ENCODE assay signal across 34 cellular contexts in the genomic region with DNA sequence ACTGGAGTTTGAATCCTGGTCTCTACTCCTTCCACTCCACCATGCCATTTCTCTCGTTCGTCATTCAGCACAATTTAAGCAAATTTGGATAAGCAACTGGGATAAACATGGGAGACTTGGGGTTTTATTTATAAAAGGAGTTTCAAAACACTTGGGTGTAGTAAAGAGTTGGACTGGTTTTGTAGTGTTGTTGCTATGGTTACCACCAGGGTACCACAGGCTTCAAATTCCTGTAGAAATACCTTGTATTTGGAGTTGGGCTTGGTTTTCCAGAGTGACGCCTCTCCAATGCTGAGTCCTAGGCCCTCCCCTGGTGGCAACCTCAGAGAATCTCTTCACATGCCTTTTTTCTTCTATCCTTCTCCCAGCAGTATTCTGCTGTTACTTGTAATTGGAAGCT. TPM values are rescaled to one million over a fixed set of nuclear protein-coding genes. Genes with fewer than 3 reads are reported as not detected.
"Had no signal": no experiment of that assay in that cellular context is flagged by ENCODE, and none has a peak within 500 bp of the region (broad histone marks: within the 10 kb centered on the region; RNA-seq: fewer than 3 reads in every experiment).

No MANE protein-coding gene starts in this region.

- H3K4me2 ChIP-seq: neural progenitor cell, smooth muscle cell had no signal

- H3K79me2 ChIP-seq: parathyroid adenoma had no signal

- DNase-seq: natural killer cell; occipital lobe; ovary; posterior cingulate gyrus; psoas muscle; right cardiac atrium; spleen; stimulated activated CD4-positive, alpha-beta T cell treated with anti-CD3 and anti-CD28 coated beads, Interleukin-12 subunit alpha, Interleukin-12 subunit beta, amount 100 ng/mL, for 4 hours; stimulated activated CD4-positive, alpha-beta T cell treated with anti-CD3 and anti-CD28 coated beads, Interleukin-1b, Interleukin-23, amount 100 ng/mL, for 48 hours; stimulated activated CD4-positive, alpha-beta T cell treated with anti-CD3 and anti-CD28 coated beads, Interleukin-4, amount 100 ng/mL, for 1 hour; stimulated activated CD4-positive, alpha-beta T cell treated with anti-CD3 and anti-CD28 coated beads, Interleukin-4, amount 100 ng/mL, for 4 hours; stimulated activated CD8-positive, alpha-beta memory T cell treated with anti-CD3 and anti-CD28 coated beads, Interleukin-4, amount 100 ng/mL, for 48 hours; stimulated activated naive CD4-positive, alpha-beta T cell; stimulated activated naive CD8-positive, alpha-beta T cell treated with anti-CD3 and anti-CD28 coated beads, Interleukin-15, amount 100 ng/mL, for 72 hours; stimulated activated naive CD8-positive, alpha-beta T cell treated with anti-CD3 and anti-CD28 coated beads, Interleukin-15, Interleukin-2, amounts not matched to agents 100 U/mL and 50 U/mL, for 24 hours; substantia nigra; testis; tibial artery; transverse colon; upper lobe of right lung; uterus had no signal

- H3K36me3 ChIP-seq: neural progenitor cell, ovary, spleen, suprapubic skin, tibial artery, transverse colon, upper lobe of right lung, uterus had no signal

- H3K9me3 Mint-ChIP-seq: nephron, neural progenitor cell, type B pancreatic cell had no signal

- H3K4me1 ChIP-seq: neural progenitor cell, parathyroid adenoma, psoas muscle, spleen, suprapubic skin, testis, tibial artery, transverse colon, upper lobe of right lung, uterus had no signal

- H3K36me3 Mint-ChIP-seq: natural killer cell; neural progenitor cell; stimulated activated memory B cell treated with anti-CD40 and anti-IgM and Interleukin-4, amounts not matched to agents 10 μg/mL and 1 μg/mL and 100 μg/mL, for 72 hours; type B pancreatic cell had no signal

- ATAC-seq: natural killer cell; psoas muscle; right cardiac atrium; sciatic nerve; stimulated activated memory B cell treated with anti-CD40 and anti-IgM and Interleukin-4, amounts not matched to agents 10 μg/mL and 1 μg/mL and 100 μg/mL, for 72 hours; stimulated activated naive CD8-positive, alpha-beta T cell treated with anti-CD3 and anti-CD28 coated beads, Interleukin-15, amount 100 ng/mL, for 72 hours; stimulated activated naive CD8-positive, alpha-beta T cell treated with anti-CD3 and anti-CD28 coated beads, Interleukin-15, Interleukin-2, amounts not matched to agents 100 U/mL and 50 U/mL, for 24 hours; upper lobe of right lung had no signal

- H3K9ac ChIP-seq: neural progenitor cell, parathyroid adenoma had no signal

- H3K27ac ChIP-seq: neural progenitor cell, ovary, parathyroid adenoma, psoas muscle, skin epidermis, spleen, suprapubic skin, testis, tibial artery, transverse colon, upper lobe of right lung, uterus had no signal

- H3K27me3 Mint-ChIP-seq: stimulated activated memory B cell treated with anti-CD40 and anti-IgM and Interleukin-4, amounts not matched to agents 10 μg/mL and 1 μg/mL and 100 μg/mL, for 72 hours had no signal

- H3K27ac Mint-ChIP-seq: natural killer cell; nephron; neural progenitor cell; progenitor cell of endocrine pancreas; stimulated activated memory B cell treated with anti-CD40 and anti-IgM and Interleukin-4, amounts not matched to agents 10 μg/mL and 1 μg/mL and 100 μg/mL, for 72 hours; stimulated activated naive CD8-positive, alpha-beta T cell treated with anti-CD3 and anti-CD28 coated beads, Interleukin-15, amount 100 ng/mL, for 72 hours; type B pancreatic cell had no signal

- H2AFZ ChIP-seq: parathyroid adenoma had no signal

- H3K27me3 ChIP-seq: ovary, testis, transverse colon, upper lobe of right lung, uterus had no signal

- H3K4me3 Mint-ChIP-seq: natural killer cell; nephron; neural progenitor cell; stimulated activated memory B cell treated with anti-CD40 and anti-IgM and Interleukin-4, amounts not matched to agents 10 μg/mL and 1 μg/mL and 100 μg/mL, for 72 hours; stimulated activated naive CD8-positive, alpha-beta T cell treated with anti-CD3 and anti-CD28 coated beads, Interleukin-15, amount 100 ng/mL, for 72 hours; type B pancreatic cell had no signal

- H3K4me3 ChIP-seq: neural progenitor cell, ovary, psoas muscle, skin epidermis, smooth muscle cell, spleen, suprapubic skin, testis, tibial artery, transverse colon, upper lobe of right lung, uterus had no signal

- H3K4me1 Mint-ChIP-seq: natural killer cell; nephron; stimulated activated memory B cell treated with anti-CD40 and anti-IgM and Interleukin-4, amounts not matched to agents 10 μg/mL and 1 μg/mL and 100 μg/mL, for 72 hours; stimulated activated naive CD8-positive, alpha-beta T cell treated with anti-CD3 and anti-CD28 coated beads, Interleukin-15, amount 100 ng/mL, for 72 hours had no signal

- H3K9me3 ChIP-seq: ovary, psoas muscle, spleen, suprapubic skin, testis, tibial artery, transverse colon, upper lobe of right lung, uterus had no signal

RNA-seq across cellular contexts. Expression of a gene that starts 27.9 kb away (rescaled TPM):
- total RNA-seq: natural killer cell, occipital lobe, osteoblast, ovary, progenitor cell of endocrine pancreas, psoas muscle, renal cortical epithelial cell, sciatic nerve, spleen, suprapubic skin, upper lobe of right lung, uterus had no signal
- polyA plus RNA-seq: neural cell, ovary, smooth muscle cell had no signal
